Comparison of ENCODE assay signal across 10 cellular contexts in the genomic region with DNA sequence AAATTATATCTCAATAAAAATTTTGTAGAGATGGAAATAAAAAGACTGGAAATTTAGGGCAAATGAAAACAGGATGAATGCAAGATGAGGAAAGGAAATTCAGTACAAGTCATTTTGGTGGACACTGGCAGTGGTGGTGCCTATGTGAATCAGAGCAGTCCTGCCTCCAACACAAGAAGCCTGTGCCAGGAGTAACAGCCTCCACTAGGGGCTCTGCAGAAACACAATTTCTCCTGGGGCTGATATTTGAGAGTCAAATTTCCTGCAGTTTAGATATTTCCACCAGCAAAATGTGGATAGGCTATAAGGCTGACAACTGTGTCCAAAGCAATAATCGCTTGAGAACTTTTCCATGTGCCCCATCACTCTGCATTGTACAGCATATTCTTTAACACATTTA. TPM values are rescaled to one million over a fixed set of nuclear protein-coding genes. Genes with fewer than 3 reads are reported as not detected.
DNase-seq lines count a peak whose midpoint lies in the region; ATAC-seq, FAIRE-seq and TF ChIP-seq lines count a peak whose summit lies in the region.
"Had no signal": no experiment of that assay in that cellular context is flagged by ENCODE, and none has a peak within 500 bp of the region (broad histone marks: within the 10 kb centered on the region; RNA-seq: fewer than 3 reads in every experiment).

No MANE protein-coding gene starts in this region.

- H2BK15ac ChIP-seq in IMR-90 (ENCODE audit: low read depth, low read length) = no peak overlapping the region

- H2AK5ac ChIP-seq in IMR-90 (ENCODE audit: low read depth, low read length) = no peak overlapping the region

- no peak overlapping the region for H4K5ac ChIP-seq in IMR-90 (ENCODE audit: low read depth, low read length)

- no peaks in the 10 kb centered on the region for H3K27me3 Mint-ChIP-seq in astrocyte (ENCODE audit: low read depth, unreplicated experiment)
- peaks cover 31% of the 10 kb centered on the region for H3K27me3 Mint-ChIP-seq in activated naive CD4-positive, alpha-beta T cell treated with anti-CD3 and anti-CD28 coated beads for 36 hours (ENCODE audit: low read depth)

- H3K4me2 ChIP-seq in IMR-90 (ENCODE audit: low read depth, low read length) = no peak overlapping the region
- H3K4me2 ChIP-seq in astrocyte (ENCODE audit: low read length) = no peak overlapping the region
- H3K4me2 ChIP-seq in PC-9 = no peak overlapping the region

- CTCF ChIA-PET in IMR-90 (lab: Yijun Ruan, JAX) (no interaction called here), PC-9 (lab: Charles Lee) (no interaction called here)
- CTCF ChIA-PET in activated naive CD4-positive, alpha-beta T cell treated with anti-CD3 and anti-CD28 coated beads for 36 hours (lab: Charles Lee) = interaction anchor here (0.6 kb wide), 1 partner anchor 17 kb away, joined by 3 read pairs; no protein-coding TSS in a partner anchor

- no peaks in the 10 kb centered on the region for H3K9me2 ChIP-seq in PC-9 (ENCODE audit: insufficient read depth)

- intact Hi-C loops in IMR-90 (cut with micrococcal nuclease) (loop anchor here (5.0 to 10.0 kb wide), 3 partner anchors 94 to 453 kb away; no protein-coding TSS in a partner anchor), PC-9 (cut with micrococcal nuclease; ENCODE audit: unreplicated experiment) (no loop called here)
- intact Hi-C loops in activated naive CD4-positive, alpha-beta T cell treated with anti-CD3 and anti-CD28 coated beads for 36 hours (cut with micrococcal nuclease) = no loop called here

- POLR2A ChIA-PET in IMR-90 (lab: Charles Lee; ENCODE audit: unreplicated experiment) (no interaction called here), PC-9 (lab: Charles Lee; ENCODE audit: unreplicated experiment) (no interaction called here)

- H3K79me2 ChIP-seq in astrocyte (ENCODE audit: insufficient read depth, low read length) = no peaks in the 10 kb centered on the region
- H3K79me2 ChIP-seq in PC-9 (ENCODE audit: low read depth) = no peaks in the 10 kb centered on the region

- in situ Hi-C loops in IMR-90 (cut with MboI; ENCODE audit: low sequenced_read_pairs) = no loop called here

- H3K56ac ChIP-seq in IMR-90 (ENCODE audit: extremely low read depth, insufficient read depth, low read length) = no peak overlapping the region

- no CpG with 5 or more reads among the region's 1 CpG for WGBS in IMR-90 (ENCODE audit: extremely low coverage in 2 of 2, insufficient read length in 1 of 2), 2 experiments

- dilution Hi-C loops in IMR-90 (cut with HindIII; ENCODE audit: low sequenced_read_pairs, unreplicated experiment) = no loop called here

- no peaks in the 10 kb centered on the region for H3K9me3 ChIP-seq in IMR-90 (ENCODE audit: control insufficient read depth, insufficient read depth, low read length)
- no peaks in the 10 kb centered on the region for H3K9me3 ChIP-seq in astrocyte (ENCODE audit: insufficient read depth, low read depth, low read length)
- H3K9me3 ChIP-seq in thoracic aorta = no peaks in the 10 kb centered on the region
- no peaks in the 10 kb centered on the region for H3K9me3 ChIP-seq in PC-9 (ENCODE audit: insufficient read depth, low read depth)

- no peaks in the 10 kb centered on the region for H3K9me3 Mint-ChIP-seq in astrocyte (ENCODE audit: unreplicated experiment)
- peaks cover 2% of the 10 kb centered on the region for H3K9me3 Mint-ChIP-seq in activated naive CD4-positive, alpha-beta T cell treated with anti-CD3 and anti-CD28 coated beads for 36 hours

- H3K4ac ChIP-seq in IMR-90 (ENCODE audit: low read depth, low read length) = no peak overlapping the region

- H2BK20ac ChIP-seq in IMR-90 (ENCODE audit: low read depth, low read length) = no peak overlapping the region

- H3K9ac ChIP-seq in IMR-90 (ENCODE audit: low read depth, low read length) (no peak overlapping the region), astrocyte (ENCODE audit: low read length) (no peak overlapping the region)

- no peak overlapping the region for H3K4me3 Mint-ChIP-seq in astrocyte (ENCODE audit: unreplicated experiment)
- H3K4me3 Mint-ChIP-seq in activated naive CD4-positive, alpha-beta T cell treated with anti-CD3 and anti-CD28 coated beads for 36 hours = no peak overlapping the region

- no peak for FAIRE-seq in astrocyte (lab: Jason Lieb, UNC)

- TF ChIP-seq CTCF in IMR-90 (conservative IDR thresholded peaks at IDR 0.05; ENCODE audit: low read depth, low read length) (peak; percentile 49), astrocyte (IDR thresholded peaks at IDR 0.05; ENCODE audit: insufficient read depth, low read depth, low read length) (peak; percentile 68), thoracic aorta (IDR thresholded peaks at IDR 0.05) (peak; percentile 71), PC-9 (conservative IDR thresholded peaks at IDR 0.05) (no peak)

- no peak overlapping the region for H3K18ac ChIP-seq in IMR-90 (ENCODE audit: low read depth, low read length)

- no peak overlapping the region for H2BK120ac ChIP-seq in IMR-90 (ENCODE audit: low read depth, low read length)

- no peak for TF ChIP-seq POLR2A in IMR-90 (IDR thresholded peaks at IDR 0.05; ENCODE audit: low read depth, low read length)

- no peak overlapping the region for H3K23ac ChIP-seq in IMR-90 (ENCODE audit: low read depth, low read length)

- H4K8ac ChIP-seq in IMR-90 (ENCODE audit: low read depth in 2 of 2, low read length in 2 of 2) = no peak overlapping the region

- H2BK5ac ChIP-seq in IMR-90 (ENCODE audit: low read depth, low read length, poor library complexity, severe bottlenecking) = no peak overlapping the region

- peak; percentile 47 for TF ChIP-seq RAD21 in IMR-90 (IDR thresholded peaks at IDR 0.05; ENCODE audit: low read length)

- H2AFZ ChIP-seq in IMR-90 (replicated peaks; ENCODE audit: low read length, poor library complexity) = no peak overlapping the region
- H2AFZ ChIP-seq in astrocyte (ENCODE audit: low read depth, low read length) = no peak overlapping the region
- H2AFZ ChIP-seq in PC-9 = no peak overlapping the region

- no peak overlapping the region for H2AK9ac ChIP-seq in IMR-90 (replicated peaks; ENCODE audit: low read depth, low read length, poor library complexity)

- H3K27ac ChIP-seq in IMR-90 (ENCODE audit: insufficient read depth, low read length) = no peak overlapping the region
- H3K27ac ChIP-seq in astrocyte (ENCODE audit: low read depth, low read length) = no peak overlapping the region
- peak overlapping the region in 1 of 2 donors; percentile 43 for H3K27ac ChIP-seq in thoracic aorta
- H3K27ac ChIP-seq in PC-9 = no peak overlapping the region

- H3K36me3 Mint-ChIP-seq in astrocyte (ENCODE audit: low read depth, unreplicated experiment) = no peaks in the 10 kb centered on the region
- no peaks in the 10 kb centered on the region for H3K36me3 Mint-ChIP-seq in activated naive CD4-positive, alpha-beta T cell treated with anti-CD3 and anti-CD28 coated beads for 36 hours (ENCODE audit: low read depth)

- no TSS peak for BruUV-seq in IMR-90 (replicated peaks; lab: Mats Ljungman, UMichigan)
- BruUV-seq in PC-9 (replicated peaks; lab: Mats Ljungman, UMichigan) = no TSS peak

- H3K9me1 ChIP-seq in IMR-90 (ENCODE audit: insufficient read depth, low read length) = no peaks in the 10 kb centered on the region

- H3K4me1 ChIP-seq in IMR-90 (ENCODE audit: control insufficient read depth, insufficient read depth, low read length) = no peaks in the 10 kb centered on the region
- H3K4me1 ChIP-seq in astrocyte (ENCODE audit: insufficient read depth, low read length) = peaks cover 6% of the 10 kb centered on the region
- H3K4me1 ChIP-seq in thoracic aorta (ENCODE audit: control insufficient read depth in 1 of 2, low read depth in 2 of 2) = peaks cover 26 to 34% of the 10 kb centered on the region in 2 donors
- no peaks in the 10 kb centered on the region for H3K4me1 ChIP-seq in PC-9 (replicated peaks; ENCODE audit: insufficient read depth)

- H3K27ac Mint-ChIP-seq in astrocyte (ENCODE audit: unreplicated experiment) = no peak overlapping the region
- H3K27ac Mint-ChIP-seq in activated naive CD4-positive, alpha-beta T cell treated with anti-CD3 and anti-CD28 coated beads for 36 hours = no peak overlapping the region

- peaks cover 3% of the 10 kb centered on the region; the same call in 1 of the 2 replicates for H3K27me3 ChIP-seq in IMR-90 (ENCODE audit: control insufficient read depth, insufficient read depth, low read length)
- no peaks in the 10 kb centered on the region for H3K27me3 ChIP-seq in astrocyte (ENCODE audit: insufficient read depth, low read length)
- no peaks in the 10 kb centered on the region for H3K27me3 ChIP-seq in thoracic aorta (replicated peaks; ENCODE audit: insufficient read depth)
- H3K27me3 ChIP-seq in PC-9 (ENCODE audit: insufficient read depth, low read depth) = no peaks in the 10 kb centered on the region

- H3K36me3 ChIP-seq in IMR-90 (ENCODE audit: control insufficient read depth, insufficient read depth, low read length) (no peaks in the 10 kb centered on the region), astrocyte (ENCODE audit: insufficient read depth, low read length) (no peaks in the 10 kb centered on the region), thoracic aorta (no peaks in the 10 kb centered on the region), PC-9 (ENCODE audit: low read depth) (no peaks in the 10 kb centered on the region)

- H4K20me1 ChIP-seq in IMR-90 (ENCODE audit: insufficient read depth, low read length) = no peaks in the 10 kb centered on the region
- H4K20me1 ChIP-seq in astrocyte (ENCODE audit: insufficient read depth, low read length) = no peaks in the 10 kb centered on the region
- no peaks in the 10 kb centered on the region for H4K20me1 ChIP-seq in PC-9 (ENCODE audit: insufficient read depth)

- DNase-seq in IMR-90 = peak; percentile 33
- DNase-seq in astrocyte (ENCODE audit: low read depth) = peak; percentile 28
- DNase-seq in inferior parietal cortex (ENCODE audit: extremely low spot score) = peak; percentile 65
- peak; percentile 15 for DNase-seq in thoracic aorta (ENCODE audit: low spot score)
- no peak for DNase-seq in SIG-M5 (lab: John Stamatoyannopoulos, UW)
- DNase-seq in activated naive CD4-positive, alpha-beta T cell treated with anti-CD3 and anti-CD28 coated beads for 36 hours = no peak
- no peak for DNase-seq in PC-9
- DNase-seq: activated CD4-positive, alpha-beta T cell treated with anti-CD3 and anti-CD28 coated beads, Interleukin-2, amount 50 U/mL, for 4 hours; Karpas-422; stimulated activated CD4-positive, alpha-beta T cell treated with anti-CD3 and anti-CD28 coated beads, Interleukin-1b, Interleukin-23, amount 100 ng/mL, for 48 hours had no signal

- no peaks in the 10 kb centered on the region for H3F3A ChIP-seq in PC-9 (ENCODE audit: insufficient read depth, low read depth)

- no peak overlapping the region for H3K14ac ChIP-seq in IMR-90 (replicated peaks; ENCODE audit: low read depth, low read length)

- peak; percentile 19; the same call in 1 of the 2 replicates for ATAC-seq in IMR-90 (ENCODE audit: low read depth)
- ATAC-seq in thoracic aorta (ENCODE audit: insufficient number of reproducible peaks, low FRiP score, low read depth) = no peak

- H3K4me1 Mint-ChIP-seq in astrocyte (ENCODE audit: low read depth, unreplicated experiment) = peaks cover 4% of the 10 kb centered on the region
- peaks cover 2% of the 10 kb centered on the region for H3K4me1 Mint-ChIP-seq in activated naive CD4-positive, alpha-beta T cell treated with anti-CD3 and anti-CD28 coated beads for 36 hours (ENCODE audit: low read depth)

- no peak overlapping the region for H4K91ac ChIP-seq in IMR-90 (ENCODE audit: insufficient read depth, low read depth, low read length)

- H3K79me1 ChIP-seq in IMR-90 (ENCODE audit: low read depth in 1 of 2, low read length in 2 of 2) = no peaks in the 10 kb centered on the region

- H3K4me3 ChIP-seq in IMR-90 (ENCODE audit: insufficient read depth, low read depth, low read length) (no peak overlapping the region), astrocyte (ENCODE audit: insufficient read depth, low read depth, low read length) (no peak overlapping the region), thoracic aorta (no peak overlapping the region), PC-9 (no peak overlapping the region)

RNA-seq across cellular contexts. Expression of a gene that starts 4.7 kb away (rescaled TPM):
- total RNA-seq in IMR-90 (2012; rRNA removed) (5.0 and 6.1 TPM in 2 replicates), astrocyte (36.1 and 44.5 TPM in 2 replicates), thoracic aorta (100 to 1,000 TPM; 105 to 155 TPM), PC-9 (2021) (not detected in 2 replicates)
- 3.2 and 3.6 TPM in 2 replicates for polyA plus RNA-seq in IMR-90 (2012; rRNA removed)
- 0.96 and 1.1 TPM in 2 replicates for polyA plus RNA-seq in IMR-90 (2012; cell fraction: cytosol; rRNA removed)
- 0.74 and 1.9 TPM in 2 replicates for polyA plus RNA-seq in IMR-90 (2012; cell fraction: nucleus; rRNA removed; ENCODE audit: low replicate concordance)
- not detected for total RNA-seq in activated naive CD4-positive, alpha-beta T cell treated with anti-CD3 and anti-CD28 coated beads for 36 hours

Comparison
In these comparisons a context has a peak if more than half of its experiments do, and no peak if none do; other contexts are left out.
1. DNase-seq: peak in IMR-90 (single experiment), astrocyte (single experiment), inferior parietal cortex (single experiment) and thoracic aorta (single experiment); none in SIG-M5 (single experiment), activated naive CD4-positive, alpha-beta T cell treated with anti-CD3 and anti-CD28 coated beads for 36 hours (single experiment) and PC-9 (0 of 2).